In the genomic region with DNA sequence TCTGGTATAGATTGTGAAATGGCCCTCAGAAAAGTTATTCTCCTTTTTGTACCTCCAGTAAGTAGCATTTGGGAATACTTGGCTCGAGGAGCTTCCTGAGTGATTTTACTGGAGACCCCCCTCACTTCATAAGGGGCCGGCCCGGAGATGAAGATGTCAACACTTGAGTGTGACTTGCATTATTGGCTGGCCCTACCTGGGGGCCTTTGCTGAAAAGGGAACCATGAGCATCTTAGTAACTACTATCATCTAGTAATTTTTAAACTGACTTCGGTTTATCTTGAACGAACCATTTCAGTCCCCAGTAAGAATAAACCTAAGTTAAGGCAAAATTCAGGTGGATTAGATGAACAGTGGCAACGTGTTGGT, we compare ENCODE assay signal across 7 cellular contexts. TPM values are rescaled to one million over a fixed set of nuclear protein-coding genes. Genes with fewer than 3 reads are reported as not detected.
DNase-seq lines count a peak whose midpoint lies in the region; ATAC-seq and TF ChIP-seq lines count a peak whose summit lies in the region.

No MANE protein-coding gene starts in this region.

- no peak overlapping the region; the same call in 1 of the 2 replicates for H3K27ac Mint-ChIP-seq in GM23338

- H3K4me1 ChIP-seq in GM23338 (ENCODE audit: insufficient read depth), result peaks cover 14% of the 10 kb centered on the region
- peaks cover 14% of the 10 kb centered on the region; the same call in 1 of the 2 replicates for H3K4me1 ChIP-seq in PC-9 (replicated peaks; ENCODE audit: insufficient read depth)
- H3K4me1 ChIP-seq in esophagus squamous epithelium, result peaks cover 5 to 22% (median 9%) of the 10 kb centered on the region in 3 donors
- H3K4me1 ChIP-seq in spleen, result peaks cover 4 to 21% (median 15%) of the 10 kb centered on the region in 6 donors

- TF ChIP-seq CTCF in GM23338 (conservative IDR thresholded peaks at IDR 0.05; ENCODE audit: low read depth in 2 of 2), result no peak
- no peak for TF ChIP-seq CTCF in PC-9 (conservative IDR thresholded peaks at IDR 0.05)
- no peak for TF ChIP-seq CTCF in esophagus squamous epithelium (IDR thresholded peaks at IDR 0.05)
- TF ChIP-seq CTCF in spleen (IDR thresholded peaks at IDR 0.05 in 8 of 11, conservative IDR thresholded peaks at IDR 0.05 in 3 of 11), result no peak

- H3K9me2 ChIP-seq in GM23338 (ENCODE audit: insufficient read depth) (no peaks in the 10 kb centered on the region), PC-9 (ENCODE audit: insufficient read depth) (no peaks in the 10 kb centered on the region)

- H3K27me3 Mint-ChIP-seq in GM23338 (ENCODE audit: insufficient read depth, low read depth, poor library complexity), result peaks cover 17% of the 10 kb centered on the region

- peaks cover 3% of the 10 kb centered on the region; the same call in 2 of the 3 replicates for H3K9me3 Mint-ChIP-seq in GM23338

- H3K79me2 ChIP-seq in GM23338 (replicated peaks; ENCODE audit: insufficient read depth) (no peaks in the 10 kb centered on the region), PC-9 (ENCODE audit: low read depth) (peaks cover 14% of the 10 kb centered on the region)

- POLR2A ChIA-PET in PC-9 (lab: Charles Lee; ENCODE audit: unreplicated experiment), result no interaction called here

- H3K36me3 ChIP-seq in GM23338 (ENCODE audit: insufficient read depth), result no peaks in the 10 kb centered on the region
- H3K36me3 ChIP-seq in PC-9 (ENCODE audit: low read depth), result no peaks in the 10 kb centered on the region
- no peaks in the 10 kb centered on the region for H3K36me3 ChIP-seq in esophagus squamous epithelium
- H3K36me3 ChIP-seq in spleen, result no peaks in the 10 kb centered on the region

- H3K36me3 Mint-ChIP-seq in GM23338 (ENCODE audit: low read depth), result no peaks in the 10 kb centered on the region; the same call in 2 of the 3 replicates

- H3K27ac ChIP-seq in GM23338 (ENCODE audit: low read depth) (no peak overlapping the region), PC-9 (no peak overlapping the region), esophagus squamous epithelium (peak overlapping the region; percentile 89 to 98 (median 96)), spleen (peak overlapping the region in 5 of 8 donors; percentile 88 to 96 (median 92))

- DNase-seq in GM23338 (ENCODE audit: low spot score) (no peak), PC-9 (no peak), esophagus squamous epithelium (lab: John Stamatoyannopoulos, UW) (no peak), spleen (no peak), cerebellar nuclear complex (lab: John Stamatoyannopoulos, UW) (no peak), SKM-1 (lab: John Stamatoyannopoulos, UW; ENCODE audit: unreplicated experiment) (no peak)

- H3K4me1 Mint-ChIP-seq in GM23338, result peaks cover 12% of the 10 kb centered on the region

- peak overlapping the region; percentile 86 for H3K4me3 Mint-ChIP-seq in GM23338

- no peak for TF ChIP-seq POLR2A in esophagus squamous epithelium (IDR thresholded peaks at IDR 0.05)
- no peak for TF ChIP-seq POLR2A in spleen (IDR thresholded peaks at IDR 0.05)

- peaks cover 6% of the 10 kb centered on the region for H3K27me3 ChIP-seq in GM23338 (ENCODE audit: insufficient read depth)
- no peaks in the 10 kb centered on the region for H3K27me3 ChIP-seq in PC-9 (ENCODE audit: insufficient read depth, low read depth)
- H3K27me3 ChIP-seq in esophagus squamous epithelium, result no peaks in the 10 kb centered on the region
- H3K27me3 ChIP-seq in spleen (replicated peaks in 1 of 7), result no peaks in the 10 kb centered on the region

- CTCF ChIA-PET in PC-9 (lab: Charles Lee), result interaction anchor here (1.1 kb wide), 1 partner anchor 16 kb away, joined by 3 read pairs; a partner anchor contains a TSS

- H2AFZ ChIP-seq in GM23338, result peak overlapping the region; percentile 69
- no peak overlapping the region for H2AFZ ChIP-seq in PC-9

- H4K20me1 ChIP-seq in GM23338 (replicated peaks; ENCODE audit: insufficient read depth), result no peaks in the 10 kb centered on the region
- no peaks in the 10 kb centered on the region for H4K20me1 ChIP-seq in PC-9 (ENCODE audit: insufficient read depth)

- BruUV-seq in PC-9 (replicated peaks; lab: Mats Ljungman, UMichigan), result TSS peak; percentile 69

- H3K4me2 ChIP-seq in GM23338 (peak overlapping the region; percentile 87), PC-9 (peak overlapping the region; percentile 81)

- peak overlapping the region; percentile 82 for H3K4me3 ChIP-seq in GM23338
- peak overlapping the region; percentile 85; the same call in 1 of the 2 replicates for H3K4me3 ChIP-seq in PC-9
- peak overlapping the region in 3 of 4 donors; percentile 87 to 90 (median 88) for H3K4me3 ChIP-seq in esophagus squamous epithelium
- peak overlapping the region in 4 of 8 donors; percentile 63 to 91 (median 70) for H3K4me3 ChIP-seq in spleen

- H3F3A ChIP-seq in GM23338 (replicated peaks; ENCODE audit: low read depth) (0 out of 2 replicates have a peak, but pooled peaks cover 3% of the 10 kb centered on the region), PC-9 (ENCODE audit: insufficient read depth, low read depth) (peaks cover 20% of the 10 kb centered on the region; the same call in 1 of the 2 replicates)

- H3K9me3 ChIP-seq in PC-9 (ENCODE audit: insufficient read depth, low read depth), result no peaks in the 10 kb centered on the region
- no peaks in the 10 kb centered on the region for H3K9me3 ChIP-seq in esophagus squamous epithelium
- H3K9me3 ChIP-seq in spleen, result no peaks in the 10 kb centered on the region

- WGBS in esophagus squamous epithelium, 2 donors, result 52 to 79% methylated on average over 6 of the region's 6 CpGs
- 54 to 80% (median 67%) methylated on average over 6 of the region's 6 CpGs for WGBS in spleen, 5 donors

- intact Hi-C loops in PC-9 (cut with micrococcal nuclease; ENCODE audit: unreplicated experiment), result no loop called here
- intact Hi-C loops in esophagus squamous epithelium (cut with DNase I), result loop anchor here (5.0 kb wide), 1 partner anchor 307 kb away; no protein-coding TSS in a partner anchor
- intact Hi-C loops in spleen (cut with DNase I; ENCODE audit: low total_unique reads), result no loop called here

- no peak for ATAC-seq in GM23338
- ATAC-seq in HG03025 (IDR thresholded peaks at IDR 0.05; ENCODE audit: low FRiP score, unreplicated experiment), result no peak

TF ChIP-seq in GM23338, 12 proteins besides CTCF, POLR2A, EP300 and RAD21 (continues in another document):
- TF ChIP-seq, protein P1, sequence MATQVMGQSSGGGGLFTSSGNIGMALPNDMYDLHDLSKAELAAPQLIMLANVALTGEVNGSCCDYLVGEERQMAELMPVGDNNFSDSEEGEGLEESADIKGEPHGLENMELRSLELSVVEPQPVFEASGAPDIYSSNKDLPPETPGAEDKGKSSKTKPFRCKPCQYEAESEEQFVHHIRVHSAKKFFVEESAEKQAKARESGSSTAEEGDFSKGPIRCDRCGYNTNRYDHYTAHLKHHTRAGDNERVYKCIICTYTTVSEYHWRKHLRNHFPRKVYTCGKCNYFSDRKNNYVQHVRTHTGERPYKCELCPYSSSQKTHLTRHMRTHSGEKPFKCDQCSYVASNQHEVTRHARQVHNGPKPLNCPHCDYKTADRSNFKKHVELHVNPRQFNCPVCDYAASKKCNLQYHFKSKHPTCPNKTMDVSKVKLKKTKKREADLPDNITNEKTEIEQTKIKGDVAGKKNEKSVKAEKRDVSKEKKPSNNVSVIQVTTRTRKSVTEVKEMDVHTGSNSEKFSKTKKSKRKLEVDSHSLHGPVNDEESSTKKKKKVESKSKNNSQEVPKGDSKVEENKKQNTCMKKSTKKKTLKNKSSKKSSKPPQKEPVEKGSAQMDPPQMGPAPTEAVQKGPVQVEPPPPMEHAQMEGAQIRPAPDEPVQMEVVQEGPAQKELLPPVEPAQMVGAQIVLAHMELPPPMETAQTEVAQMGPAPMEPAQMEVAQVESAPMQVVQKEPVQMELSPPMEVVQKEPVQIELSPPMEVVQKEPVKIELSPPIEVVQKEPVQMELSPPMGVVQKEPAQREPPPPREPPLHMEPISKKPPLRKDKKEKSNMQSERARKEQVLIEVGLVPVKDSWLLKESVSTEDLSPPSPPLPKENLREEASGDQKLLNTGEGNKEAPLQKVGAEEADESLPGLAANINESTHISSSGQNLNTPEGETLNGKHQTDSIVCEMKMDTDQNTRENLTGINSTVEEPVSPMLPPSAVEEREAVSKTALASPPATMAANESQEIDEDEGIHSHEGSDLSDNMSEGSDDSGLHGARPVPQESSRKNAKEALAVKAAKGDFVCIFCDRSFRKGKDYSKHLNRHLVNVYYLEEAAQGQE (IDR thresholded peaks at IDR 0.05; ENCODE audit: unreplicated experiment), result no peak
- TF ChIP-seq ZNF331 (CRISPR knock-in tag; IDR thresholded peaks at IDR 0.05; ENCODE audit: low read depth) (no peak), POLR2AphosphoS5 (IDR thresholded peaks at IDR 0.05; ENCODE audit: low read depth) (no peak), JUNB (IDR thresholded peaks at IDR 0.05; ENCODE audit: unreplicated experiment) (no peak)

RNA-seq across cellular contexts. Expression of a gene that starts 1.3 kb away (rescaled TPM):
- 9.1 and 12.0 TPM in 2 replicates for total RNA-seq in GM23338 (2014; rRNA removed; shearing (Covaris generic))
- polyA plus RNA-seq in GM23338 (2016; fragmentation: Nextera tagmentation; extraction: Ambion mirVana) (29.2 and 29.7 TPM in 2 replicates), spleen (10 to 100 TPM in 1 of 3 donors, 1 to 10 TPM in 2; 6.0 to 11.1 (median 9.0) TPM)
- total RNA-seq in PC-9 (2021) (17.7 and 18.6 TPM in 2 replicates), esophagus squamous epithelium (10 to 100 TPM in 2 of 4 donors, 1 to 10 TPM in 2; 8.0 to 16.0 (median 11.1) TPM), spleen (1 to 10 TPM; 2.6 to 7.9 (median 5.6) TPM)

RNA-seq across cellular contexts. Expression of a gene that starts 15.8 kb away (rescaled TPM):
- 24.9 and 28.8 TPM in 2 replicates for total RNA-seq in GM23338 (2014; rRNA removed; shearing (Covaris generic))
- 21.5 and 31.4 TPM in 2 replicates for polyA plus RNA-seq in GM23338 (2016; fragmentation: Nextera tagmentation; extraction: Ambion mirVana)
- 50.5 and 73.6 TPM in 2 replicates for total RNA-seq in PC-9 (2021)
- total RNA-seq in esophagus squamous epithelium, result 10 to 100 TPM; 11.4 to 43.3 (median 16.1) TPM
- 10 to 100 TPM; 10.7 to 19.0 (median 14.7) TPM for total RNA-seq in spleen
- 1 to 10 TPM; 2.7 to 4.8 (median 4.2) TPM for polyA plus RNA-seq in spleen

Comparison
In these comparisons a context has a peak if more than half of its experiments do, and no peak if none do; other contexts are left out.
1. H3K27ac ChIP-seq: peak in esophagus squamous epithelium (4 of 4) and spleen (5 of 8); none in GM23338 (single experiment) and PC-9 (single experiment).